12 cellular contexts compared by ENCODE assay signal in genomic region chr21:44440241-44441040, GRCh38.
"Had no signal": no experiment of that assay in that cellular context is flagged by ENCODE, and none has a peak within 500 bp of the region (broad histone marks: within the 10 kb centered on the region; RNA-seq: fewer than 3 reads in every experiment).

No MANE protein-coding gene starts in this region.

- H3K27me3 ChIP-seq: stomach, testis had no signal

- H3K4me3 ChIP-seq: adrenal gland, smooth muscle cell, stomach, testis had no signal

- H3K9me3 ChIP-seq: adrenal gland, stomach, testis had no signal

- H3K4me1 ChIP-seq: adrenal gland, testis had no signal

- DNase-seq: activated CD4-positive, CD25-positive, alpha-beta regulatory T cell treated with anti-CD3 and anti-CD28 coated beads, Interleukin-2, amount 50 U/mL, for 72 hours; activated T-cell treated with anti-CD3 and anti-CD28 coated beads, Interleukin-2, amount 50 U/mL, for 1 hour; adrenal gland; caudate nucleus; effector CD8-positive, alpha-beta T cell; foreskin fibroblast; glutamatergic neuron; mammary epithelial cell; naive B cell; stomach; testis had no signal

- H3K27ac ChIP-seq: adrenal gland, stomach, testis had no signal

- H3K36me3 ChIP-seq: adrenal gland had no signal
